ENCODE assay signal across 11 cellular contexts in genomic region chr22:49372530-49373288, GRCh38.
A peak's percentile ranks its signal among the peaks of the same experiment; 100 is the strongest.
DNase-seq lines count a peak whose midpoint lies in the region; ATAC-seq and TF ChIP-seq lines count a peak whose summit lies in the region.
"Had no signal": no experiment of that assay in that cellular context is flagged by ENCODE, and none has a peak within 500 bp of the region (broad histone marks: within the 10 kb centered on the region; RNA-seq: fewer than 3 reads in every experiment).

No MANE protein-coding gene starts in this region.

- H3K4me3 Mint-ChIP-seq in activated T-cell treated with anti-CD3 and anti-CD28 coated beads, Interleukin-2, amount 50 U/mL, for 24 hours: no peak overlapping the region
- H3K4me3 Mint-ChIP-seq: activated naive CD8-positive, alpha-beta T cell had no signal

- H3K9me3 Mint-ChIP-seq in activated T-cell treated with anti-CD3 and anti-CD28 coated beads, Interleukin-2, amount 50 U/mL, for 24 hours: no peaks in the 10 kb centered on the region

- H3K4me1 ChIP-seq in A673 (ENCODE audit: insufficient read depth, low read length, poor library complexity, severe bottlenecking): no peaks in the 10 kb centered on the region
- H3K4me1 ChIP-seq in lung (ENCODE audit: control insufficient read depth in 2 of 2, insufficient read depth in 2 of 2, low read length in 2 of 2): no peaks in the 10 kb centered on the region

- ATAC-seq in lung (ENCODE audit: insufficient read depth, low FRiP score): no peak
- ATAC-seq in HG03442 (IDR thresholded peaks at IDR 0.05; ENCODE audit: unreplicated experiment): no peak

- no peaks in the 10 kb centered on the region for H3K9me3 ChIP-seq in A673 (ENCODE audit: low read depth, low read length, poor library complexity, severe bottlenecking)
- H3K9me3 ChIP-seq in lung (ENCODE audit: control insufficient read depth in 2 of 2, insufficient read depth in 1 of 2, low read length in 1 of 2): no peaks in the 10 kb centered on the region
- H3K9me3 ChIP-seq: upper lobe of left lung had no signal

- no peak for TF ChIP-seq RAD21 in Ishikawa (IDR thresholded peaks at IDR 0.05; ENCODE audit: low read depth)

- H3K36me3 ChIP-seq in A673 (ENCODE audit: insufficient read depth, low read length, poor library complexity, severe bottlenecking) (no peaks in the 10 kb centered on the region), lung (ENCODE audit: control insufficient read depth in 2 of 2, insufficient read depth in 2 of 2, low read length in 2 of 2) (no peaks in the 10 kb centered on the region)
- H3K36me3 ChIP-seq: upper lobe of left lung had no signal

- POLR2A ChIA-PET in A673 (lab: Charles Lee; ENCODE audit: low non-redundant PET): no interaction called here

- no peaks in the 10 kb centered on the region for H3K4me1 Mint-ChIP-seq in activated T-cell treated with anti-CD3 and anti-CD28 coated beads, Interleukin-2, amount 50 U/mL, for 24 hours (ENCODE audit: low read depth)

- intact Hi-C loops in A673 (cut with micrococcal nuclease; ENCODE audit: unreplicated experiment): no loop called here

- TF ChIP-seq CTCF in A673 (conservative IDR thresholded peaks at IDR 0.05; ENCODE audit: low read depth, low read length) (no peak), lung (IDR thresholded peaks at IDR 0.05; ENCODE audit: control extremely low read depth, extremely low read depth) (no peak)

- H3K27ac ChIP-seq in A673 (ENCODE audit: low read depth, low read length, poor library complexity, severe bottlenecking) (no peak overlapping the region), lung (ENCODE audit: low read depth in 1 of 2, low read length in 1 of 2) (no peak overlapping the region)
- H3K27ac ChIP-seq: upper lobe of left lung had no signal

- BruUV-seq in A673 (replicated peaks; lab: Mats Ljungman, UMichigan): no TSS peak

- DNase-seq in A673 (ENCODE audit: low spot score) (peak; percentile 28), lung (ENCODE audit: low spot score) (peak; percentile 21), HuH-7.5 (ENCODE audit: low spot score) (no peak)
- DNase-seq in activated CD8-positive, alpha-beta memory T cell treated with anti-CD3 and anti-CD28 coated beads, Interleukin-2, amount 50 U/mL, for 48 hours: peak; percentile 32
- no peak for DNase-seq in activated T-cell treated with anti-CD3 and anti-CD28 coated beads, Interleukin-2, amount 50 U/mL, for 24 hours
- no peak for DNase-seq in stimulated activated CD4-positive, alpha-beta T cell treated with anti-CD3 and anti-CD28 coated beads, Interleukin-1b, Interleukin-23, amount 100 ng/mL, for 48 hours
- DNase-seq: AML-193, upper lobe of left lung had no signal

- H3K27me3 ChIP-seq in A673 (replicated peaks; ENCODE audit: insufficient read depth, low read depth, low read length, poor library complexity) (peaks cover 3% of the 10 kb centered on the region), lung (ENCODE audit: control insufficient read depth, insufficient read depth) (no peaks in the 10 kb centered on the region)
- H3K27me3 ChIP-seq: upper lobe of left lung had no signal

- H3K27me3 Mint-ChIP-seq in activated T-cell treated with anti-CD3 and anti-CD28 coated beads, Interleukin-2, amount 50 U/mL, for 24 hours: peaks cover 32% of the 10 kb centered on the region

- no peaks in the 10 kb centered on the region for H3K36me3 Mint-ChIP-seq in activated T-cell treated with anti-CD3 and anti-CD28 coated beads, Interleukin-2, amount 50 U/mL, for 24 hours (ENCODE audit: low read depth)
- H3K36me3 Mint-ChIP-seq: activated naive CD8-positive, alpha-beta T cell had no signal

- no peak overlapping the region for H3K27ac Mint-ChIP-seq in activated T-cell treated with anti-CD3 and anti-CD28 coated beads, Interleukin-2, amount 50 U/mL, for 24 hours
- H3K27ac Mint-ChIP-seq: activated naive CD8-positive, alpha-beta T cell had no signal

- no peak for TF ChIP-seq EP300 in Ishikawa (IDR thresholded peaks at IDR 0.05; ENCODE audit: borderline replicate concordance)

- WGBS in lung, 2 donors: 60 to 61% methylated on average over 20 of the region's 20 CpGs

- H3K4me3 ChIP-seq in A673 (ENCODE audit: low read depth, low read length, poor library complexity, severe bottlenecking) (no peak overlapping the region), lung (no peak overlapping the region)
- H3K4me3 ChIP-seq: upper lobe of left lung had no signal

- CTCF ChIA-PET in A673 (lab: Charles Lee): no interaction called here

TF ChIP-seq in Ishikawa, 13 proteins besides CTCF, POLR2A, EP300 and RAD21:
- TF ChIP-seq EGR1 (IDR thresholded peaks at IDR 0.05) (no peak), FOXM1 (IDR thresholded peaks at IDR 0.05; ENCODE audit: borderline replicate concordance, low read depth) (no peak), ZBTB7A (IDR thresholded peaks at IDR 0.05; ENCODE audit: low read depth) (no peak), REST (IDR thresholded peaks at IDR 0.05; ENCODE audit: low read depth) (0 out of 2 replicates have a peak, but pooled peaks have one; percentile 27)
- TF ChIP-seq, protein P1, sequence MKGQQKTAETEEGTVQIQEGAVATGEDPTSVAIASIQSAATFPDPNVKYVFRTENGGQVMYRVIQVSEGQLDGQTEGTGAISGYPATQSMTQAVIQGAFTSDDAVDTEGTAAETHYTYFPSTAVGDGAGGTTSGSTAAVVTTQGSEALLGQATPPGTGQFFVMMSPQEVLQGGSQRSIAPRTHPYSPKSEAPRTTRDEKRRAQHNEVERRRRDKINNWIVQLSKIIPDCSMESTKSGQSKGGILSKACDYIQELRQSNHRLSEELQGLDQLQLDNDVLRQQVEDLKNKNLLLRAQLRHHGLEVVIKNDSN (IDR thresholded peaks at IDR 0.05): no peak

Comparison
In these comparisons a context has a peak if more than half of its experiments do, and no peak if none do; other contexts are left out.
1. DNase-seq: peak in A673 (single experiment), activated CD8-positive, alpha-beta memory T cell treated with anti-CD3 and anti-CD28 coated beads, Interleukin-2, amount 50 U/mL, for 48 hours (single experiment) and lung (single experiment); none in activated T-cell treated with anti-CD3 and anti-CD28 coated beads, Interleukin-2, amount 50 U/mL, for 24 hours (single experiment), HuH-7.5 (single experiment) and stimulated activated CD4-positive, alpha-beta T cell treated with anti-CD3 and anti-CD28 coated beads, Interleukin-1b, Interleukin-23, amount 100 ng/mL, for 48 hours (single experiment).